In the genomic region with DNA sequence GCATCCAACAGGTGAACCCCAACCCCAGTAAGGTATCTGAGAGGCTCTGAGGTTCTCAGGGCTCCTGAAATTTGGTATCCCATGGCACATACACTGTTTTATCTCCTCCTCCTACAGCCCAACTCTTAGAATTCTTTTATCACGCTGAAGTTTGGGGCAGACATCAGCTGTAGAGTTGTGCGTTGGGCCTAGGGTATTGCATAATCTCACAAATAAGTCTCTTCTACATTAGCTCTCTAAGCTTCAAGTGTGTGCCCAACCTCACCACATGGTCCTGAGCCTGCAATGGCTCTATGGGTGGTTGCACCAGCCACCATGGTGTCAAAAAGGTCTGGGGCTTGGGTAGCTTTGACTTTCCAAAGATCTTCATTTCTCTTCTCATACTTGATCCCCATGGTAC, we compare ENCODE assay signal across 21 cellular contexts.
A peak's percentile ranks its signal among the peaks of the same experiment; 100 is the strongest.
DNase-seq lines count a peak whose midpoint lies in the region; ATAC-seq, FAIRE-seq and TF ChIP-seq lines count a peak whose summit lies in the region.
"Had no signal": no experiment of that assay in that cellular context is flagged by ENCODE, and none has a peak within 500 bp of the region (broad histone marks: within the 10 kb centered on the region; RNA-seq: fewer than 3 reads in every experiment).

No MANE protein-coding gene starts in this region.

- H3K4me3 ChIP-seq in IMR-90 (ENCODE audit: insufficient read depth, low read depth, low read length) (no peak overlapping the region), K562 (no peak overlapping the region), vagina (no peak overlapping the region)
- H3K4me3 ChIP-seq: GM12878, GM23248 had no signal

- no peak overlapping the region for H4K8ac ChIP-seq in IMR-90 (ENCODE audit: low read depth in 2 of 2, low read length in 2 of 2)

- H2BK120ac ChIP-seq in IMR-90 (ENCODE audit: low read depth, low read length), result no peak overlapping the region

- no peaks in the 10 kb centered on the region for H3K4me1 ChIP-seq in IMR-90 (ENCODE audit: control insufficient read depth, insufficient read depth, low read length)
- no peaks in the 10 kb centered on the region for H3K4me1 ChIP-seq in K562 (replicated peaks in 1 of 2; ENCODE audit: control insufficient read depth in 2 of 2, insufficient read depth in 2 of 2, low read length in 2 of 2)
- no peaks in the 10 kb centered on the region for H3K4me1 ChIP-seq in vagina
- H3K4me1 ChIP-seq: BE2C had no signal

- intact Hi-C loops in IMR-90 (cut with micrococcal nuclease) (no loop called here), K562 (cut with micrococcal nuclease) (no loop called here), vagina (cut with DNase I) (no loop called here)

- H3K9me1 ChIP-seq in IMR-90 (ENCODE audit: insufficient read depth, low read length) (no peaks in the 10 kb centered on the region), K562 (ENCODE audit: control insufficient read depth, insufficient read depth, low read length) (no peaks in the 10 kb centered on the region)

- H2BK15ac ChIP-seq in IMR-90 (ENCODE audit: low read depth, low read length), result no peak overlapping the region

- TF ChIP-seq POLR2A in IMR-90 (IDR thresholded peaks at IDR 0.05; ENCODE audit: low read depth, low read length) (no peak), K562 (conservative IDR thresholded peaks at IDR 0.05) (no peak), vagina (IDR thresholded peaks at IDR 0.05) (no peak)

- no peak overlapping the region for H2AK9ac ChIP-seq in IMR-90 (replicated peaks; ENCODE audit: low read depth, low read length, poor library complexity)

- no peak overlapping the region for H2BK20ac ChIP-seq in IMR-90 (ENCODE audit: low read depth, low read length)

- no peak overlapping the region for H3K4ac ChIP-seq in IMR-90 (ENCODE audit: low read depth, low read length)

- CTCF ChIA-PET in IMR-90 (lab: Yijun Ruan, JAX), result no interaction called here
- CTCF ChIA-PET in K562 (lab: Yijun Ruan, JAX; ENCODE audit: low intra/inter-chr PET ratio), result no interaction called here

- no peak overlapping the region for H2BK5ac ChIP-seq in IMR-90 (ENCODE audit: low read depth, low read length, poor library complexity, severe bottlenecking)

- no peaks in the 10 kb centered on the region for H3K36me3 ChIP-seq in IMR-90 (ENCODE audit: control insufficient read depth, insufficient read depth, low read length)
- H3K36me3 ChIP-seq in K562 (ENCODE audit: control insufficient read depth, insufficient read depth, low read length), result no peaks in the 10 kb centered on the region
- H3K36me3 ChIP-seq in vagina, result no peaks in the 10 kb centered on the region
- H3K36me3 ChIP-seq: BE2C had no signal

- in situ Hi-C loops in IMR-90 (cut with MboI; ENCODE audit: low sequenced_read_pairs), result no loop called here
- in situ Hi-C loops in K562 (cut with MboI), result no loop called here

- no peak for TF ChIP-seq EP300 in K562 (IDR thresholded peaks at IDR 0.05; ENCODE audit: low read length)

- TF ChIP-seq CTCF in IMR-90 (conservative IDR thresholded peaks at IDR 0.05; ENCODE audit: low read depth, low read length) (no peak), K562 (IDR thresholded peaks at IDR 0.05 in 2 of 3, conservative IDR thresholded peaks at IDR 0.05 in 1 of 3; ENCODE audit: insufficient read depth in 2 of 3, low read depth in 1 of 3, low read length in 3 of 3) (no peak), vagina (IDR thresholded peaks at IDR 0.05) (no peak)

- H4K91ac ChIP-seq in IMR-90 (ENCODE audit: insufficient read depth, low read depth, low read length), result no peak overlapping the region

- no peak overlapping the region for H4K5ac ChIP-seq in IMR-90 (ENCODE audit: low read depth, low read length)

- no peak overlapping the region for H2AK5ac ChIP-seq in IMR-90 (ENCODE audit: low read depth, low read length)

- H3K27ac ChIP-seq in IMR-90 (ENCODE audit: insufficient read depth, low read length) (no peak overlapping the region), K562 (ENCODE audit: extremely low read depth, low read depth, low read length) (no peak overlapping the region), vagina (no peak overlapping the region)
- H3K27ac ChIP-seq: GM23248 had no signal

- H4K20me1 ChIP-seq in IMR-90 (ENCODE audit: insufficient read depth, low read length) (no peaks in the 10 kb centered on the region), K562 (replicated peaks; ENCODE audit: control insufficient read depth, insufficient read depth, low read length) (no peaks in the 10 kb centered on the region; the same call in 1 of the 2 replicates)

- POLR2A ChIA-PET in IMR-90 (lab: Charles Lee; ENCODE audit: unreplicated experiment) (no interaction called here), K562 (lab: Yijun Ruan, JAX) (no interaction called here)

- dilution Hi-C loops in IMR-90 (cut with HindIII; ENCODE audit: low sequenced_read_pairs, unreplicated experiment), result no loop called here

- DNase-seq in IMR-90 (no peak), K562 (ENCODE audit: extremely low read depth in 1 of 4, low spot score in 3 of 4) (no peak), islet precursor cell (peak; percentile 21), vagina (ENCODE audit: extremely low spot score in 2 of 2) (peak; percentile 64 to 77), GM19240 (ENCODE audit: insufficient read length, low spot score) (no peak)
- DNase-seq: ACHN; BE2C; C1 segment of cervical spinal cord; CD4-positive, CD25-positive, alpha-beta regulatory T cell; CD8-positive, alpha-beta memory T cell; COR-L47; DMS 273 treated with DMSO at 0.1 percent for 48 hours; DMS53; DND-41; EL; GM23248; HCEC 1CT had no signal

- WGBS in IMR-90 (ENCODE audit: extremely low coverage in 2 of 2, insufficient read length in 1 of 2), 2 experiments, result no CpG with 5 or more reads among the region's 2 CpGs
- 4% methylated on average over 2 of the region's 2 CpGs for WGBS in K562 (ENCODE audit: insufficient coverage, low coverage, missing lambda C conversion rate)

- no peak overlapping the region for H3K56ac ChIP-seq in IMR-90 (ENCODE audit: extremely low read depth, insufficient read depth, low read length)

- no peak overlapping the region for H3K23ac ChIP-seq in IMR-90 (ENCODE audit: low read depth, low read length)

- H3K9ac ChIP-seq in IMR-90 (ENCODE audit: low read depth, low read length), result no peak overlapping the region
- no peak overlapping the region for H3K9ac ChIP-seq in K562 (ENCODE audit: insufficient read depth in 1 of 2, low read depth in 2 of 2, low read length in 2 of 2)
- H3K9ac ChIP-seq: GM23248 had no signal

- H3K79me2 ChIP-seq in K562 (ENCODE audit: control insufficient read depth, insufficient read depth, low read length), result no peaks in the 10 kb centered on the region

- H2AFZ ChIP-seq in IMR-90 (replicated peaks; ENCODE audit: low read length, poor library complexity) (no peak overlapping the region), K562 (ENCODE audit: low read depth, low read length) (no peak overlapping the region)
- H2AFZ ChIP-seq: GM23248 had no signal

- no peak for FAIRE-seq in K562 (lab: Jason Lieb, UNC)
- FAIRE-seq: A204.1, GM12878, GM19239 had no signal

- BruUV-seq in IMR-90 (replicated peaks; lab: Mats Ljungman, UMichigan) (no TSS peak), K562 (replicated peaks; lab: Mats Ljungman, UMichigan) (no TSS peak)

- ATAC-seq in IMR-90 (ENCODE audit: low read depth), result no peak
- no peak for ATAC-seq in K562
- no peak for ATAC-seq in GM18858 (IDR thresholded peaks at IDR 0.05; ENCODE audit: unreplicated experiment)
- ATAC-seq: GM12878 had no signal

- H3K79me1 ChIP-seq in IMR-90 (ENCODE audit: low read depth in 1 of 2, low read length in 2 of 2), result no peaks in the 10 kb centered on the region

- no peak overlapping the region for H3K18ac ChIP-seq in IMR-90 (ENCODE audit: low read depth, low read length)

- no peak for TF ChIP-seq RAD21 in IMR-90 (IDR thresholded peaks at IDR 0.05; ENCODE audit: low read length)
- no peak for TF ChIP-seq RAD21 in K562 (CRISPR knock-in tag; conservative IDR thresholded peaks at IDR 0.05 in 1 of 2, IDR thresholded peaks at IDR 0.05 in 1 of 2)

- H3K27me3 ChIP-seq in IMR-90 (ENCODE audit: control insufficient read depth, insufficient read depth, low read length) (no peaks in the 10 kb centered on the region), K562 (ENCODE audit: control insufficient read depth in 2 of 2, insufficient read depth in 2 of 2, low read length in 2 of 2) (no peaks in the 10 kb centered on the region; a peak in 1 of 5 replicates), vagina (no peaks in the 10 kb centered on the region)
- H3K27me3 ChIP-seq: BE2C had no signal

- H3K9me3 ChIP-seq in IMR-90 (ENCODE audit: control insufficient read depth, insufficient read depth, low read length) (no peaks in the 10 kb centered on the region), K562 (replicated peaks; ENCODE audit: control insufficient read depth, insufficient read depth, low read depth, low read length) (no peaks in the 10 kb centered on the region), vagina (no peaks in the 10 kb centered on the region)
- H3K9me3 ChIP-seq: BE2C had no signal

- no peak overlapping the region for H3K14ac ChIP-seq in IMR-90 (replicated peaks; ENCODE audit: low read depth, low read length)

- H3K4me2 ChIP-seq in IMR-90 (ENCODE audit: low read depth, low read length) (no peak overlapping the region), K562 (ENCODE audit: insufficient read depth, low read length) (no peak overlapping the region)

TF ChIP-seq in IMR-90, 13 proteins besides CTCF, POLR2A, EP300 and RAD21:
- TF ChIP-seq NFE2L2 (IDR thresholded peaks at IDR 0.05; ENCODE audit: low read depth, low read length), result no peak
- TF ChIP-seq CEBPB (IDR thresholded peaks at IDR 0.05; ENCODE audit: low read depth, low read length), result peak; percentile 33

TF ChIP-seq in K562, 482 proteins besides CTCF, POLR2A, EP300 and RAD21:
- no peak for TF ChIP-seq PHF20 (IDR thresholded peaks at IDR 0.05; ENCODE audit: partially characterized antibody)
- TF ChIP-seq CEBPG (CRISPR knock-in tag; IDR thresholded peaks at IDR 0.05), result no peak
- 0 out of 4 replicates have a peak, but pooled peaks of 1 of the 2 experiments have one; percentile 9 for TF ChIP-seq CEBPG (tag; conservative IDR thresholded peaks at IDR 0.05 in 1 of 2, IDR thresholded peaks at IDR 0.05 in 1 of 2)
- no peak for TF ChIP-seq PYGO2 (tag; IDR thresholded peaks at IDR 0.05)
- TF ChIP-seq SMARCB1 (IDR thresholded peaks at IDR 0.05; ENCODE audit: insufficient read length, low read depth), result no peak
- 0 out of 2 replicates have a peak, but pooled peaks have one; percentile 14 for TF ChIP-seq CEBPB (tag; IDR thresholded peaks at IDR 0.05)

Comparison
In these comparisons a context has a peak if more than half of its experiments do, and no peak if none do; other contexts are left out.
1. DNase-seq: peak in islet precursor cell (single experiment) and vagina (2 of 2); none in IMR-90 (single experiment), K562 (0 of 4) and GM19240 (single experiment).